Comparison of ENCODE assay signal across 19 cellular contexts in genomic region chr9:137431416-137431931, GRCh38. TPM values are rescaled to one million over a fixed set of nuclear protein-coding genes. Genes with fewer than 3 reads are reported as not detected.
DNase-seq lines count a peak whose midpoint lies in the region; ATAC-seq, FAIRE-seq and TF ChIP-seq lines count a peak whose summit lies in the region.
"Had no signal": no experiment of that assay in that cellular context is flagged by ENCODE, and none has a peak within 500 bp of the region (broad histone marks: within the 10 kb centered on the region; RNA-seq: fewer than 3 reads in every experiment).

No MANE protein-coding gene starts in this region.

- H4K5ac ChIP-seq in H1 (ENCODE audit: insufficient read length, low read depth, low read length) = no peak overlapping the region

- no peak overlapping the region for H3K23ac ChIP-seq in H1 (ENCODE audit: insufficient read length)

- WGBS in H1 (ENCODE audit: extremely low coverage in 1 of 2, insufficient coverage in 1 of 2, insufficient read length in 1 of 2, insufficient replicate concordance in 2 of 2, low coverage in 1 of 2, low lambda C conversion rate in 2 of 2, missing lambda C conversion rate in 1 of 2), 2 experiments = 90% methylated on average over 15 of the region's 21 CpGs; no CpG with 5 or more reads in 1 of the 2 experiments

- H3K79me1 ChIP-seq in H1 (ENCODE audit: low read depth, low read length) = no peaks in the 10 kb centered on the region

- no peak overlapping the region for H2AFZ ChIP-seq in H1 (ENCODE audit: low read length)

- H3K27me3 ChIP-seq in BLaER1 = peaks cover under 1% of the 10 kb centered on the region; the same call in 1 of the 2 replicates
- no peaks in the 10 kb centered on the region for H3K27me3 ChIP-seq in H1 (replicated peaks in 1 of 4; ENCODE audit: control insufficient read depth in 3 of 4, extremely low read depth in 1 of 4, insufficient read depth in 3 of 4, low read length in 3 of 4)
- H3K27me3 ChIP-seq in A673 (replicated peaks; ENCODE audit: insufficient read depth, low read depth, low read length, poor library complexity) = no peaks in the 10 kb centered on the region

- H4K20me1 ChIP-seq in BLaER1 (0 out of 2 replicates have a peak, but pooled peaks cover 6% of the 10 kb centered on the region), H1 (replicated peaks in 1 of 2; ENCODE audit: control insufficient read depth in 1 of 2, insufficient read depth in 2 of 2, low read length in 2 of 2) (no peaks in the 10 kb centered on the region)

- no peak overlapping the region for H2BK5ac ChIP-seq in H1 (ENCODE audit: low read depth, low read length)

- H3K14ac ChIP-seq in H1 (ENCODE audit: insufficient read length) = no peak overlapping the region

- H3K23me2 ChIP-seq in H1 (ENCODE audit: low read depth, low read length) = no peaks in the 10 kb centered on the region

- H2BK15ac ChIP-seq in H1 (ENCODE audit: low read length) = no peak overlapping the region

- no peak for TF ChIP-seq RAD21 in H1 (IDR thresholded peaks at IDR 0.05 in 1 of 2, conservative IDR thresholded peaks at IDR 0.05 in 1 of 2; ENCODE audit: low read depth in 2 of 2, low read length in 2 of 2)

- no peak for FAIRE-seq in H1 (lab: Jason Lieb, UNC)
- FAIRE-seq: GM12891, GM18507, RCC 7860 had no signal

- H3K18ac ChIP-seq in H1 (ENCODE audit: extremely low read depth, low read length) = no peak overlapping the region

- peak overlapping the region; percentile 54; the same call in 1 of the 2 replicates for H3K4me3 ChIP-seq in BLaER1
- no peak overlapping the region for H3K4me3 ChIP-seq in H1 (ENCODE audit: extremely low read depth in 1 of 4, insufficient read depth in 2 of 4, low read depth in 3 of 4, low read length in 4 of 4)
- no peak overlapping the region for H3K4me3 ChIP-seq in A673 (ENCODE audit: low read depth, low read length, poor library complexity, severe bottlenecking)

- H3K4me1 ChIP-seq in BLaER1 (peaks cover 95% of the 10 kb centered on the region), H1 (replicated peaks in 1 of 4; ENCODE audit: control insufficient read depth in 3 of 4, insufficient read depth in 4 of 4, low read length in 3 of 4) (peaks cover 0 to 3% (median 0%) of the 10 kb centered on the region in 4 experiments; a peak in 2 of 7 replicates), A673 (ENCODE audit: insufficient read depth, low read length, poor library complexity, severe bottlenecking) (no peaks in the 10 kb centered on the region)

- no peak overlapping the region for H2BK120ac ChIP-seq in H1 (replicated peaks; ENCODE audit: low read depth, low read length)

- H2BK12ac ChIP-seq in H1 (ENCODE audit: low read depth, low read length) = no peak overlapping the region

- H2AK5ac ChIP-seq in H1 (ENCODE audit: low read depth, low read length) = no peak overlapping the region

- no peak for ATAC-seq in GM21723 (IDR thresholded peaks at IDR 0.05; ENCODE audit: unreplicated experiment)
- ATAC-seq: CD8-positive, alpha-beta T cell had no signal

- no peak overlapping the region for H3K4ac ChIP-seq in H1 (replicated peaks; ENCODE audit: insufficient read length, low read depth, low read length)

- DNase-seq in COLO668 (lab: John Stamatoyannopoulos, UW; ENCODE audit: unreplicated experiment) = peak; percentile 38
- no peak for DNase-seq in H1 (ENCODE audit: low read depth in 1 of 2, low spot score in 2 of 2)
- DNase-seq in posterior vena cava (ENCODE audit: low spot score) = peak; percentile 75
- no peak for DNase-seq in A673 (ENCODE audit: low spot score)
- DNase-seq in stimulated activated naive CD4-positive, alpha-beta T cell (lab: John Stamatoyannopoulos, UW) = no peak
- DNase-seq: CD8-positive, alpha-beta T cell; GDM1; GOT3; NCI-H1105; NCI-H187; NCI-H226; NCI-H524 treated with DMSO at 0.1 percent for 48 hours; SW 1271 had no signal

- H3K56ac ChIP-seq in H1 (replicated peaks; ENCODE audit: insufficient read length, low read depth, low read length) = no peak overlapping the region

- POLR2A ChIA-PET in H1 (lab: Charles Lee; ENCODE audit: partially characterized antibody) = interaction anchor here (0.6 to 2.5 kb wide), 4 partner anchors 8 to 191 kb away, joined by 3 to 11 read pairs (median 4); partner anchors contain the start of genes EXD3, NOXA1 and TUBB4B
- POLR2A ChIA-PET in A673 (lab: Charles Lee; ENCODE audit: low non-redundant PET) = no interaction called here

- CTCF ChIA-PET in H1 (lab: Charles Lee; ENCODE audit: partially characterized antibody) = interaction anchor here (0.9 to 2.5 kb wide), 3 partner anchors 8 to 152 kb away, joined by 3 to 7 read pairs (median 5); partner anchors contain the start of genes EXD3 and NOXA1
- CTCF ChIA-PET in A673 (lab: Charles Lee) = no interaction called here

- peak overlapping the region; percentile 79; the same call in 1 of the 2 replicates for H4K8ac ChIP-seq in H1 (ENCODE audit: extremely low read depth, insufficient read depth, low read length)

- H3K9ac ChIP-seq in BLaER1 (peak overlapping the region; percentile 48; the same call in 1 of the 2 replicates), H1 (replicated peaks in 1 of 4; ENCODE audit: extremely low read depth in 1 of 4, low read depth in 3 of 4, low read length in 3 of 4) (no peak overlapping the region)

- TF ChIP-seq CTCF in H1 (IDR thresholded peaks at IDR 0.05; ENCODE audit: control extremely low read depth in 1 of 3, insufficient read depth in 1 of 3, low read depth in 1 of 3, low read length in 3 of 3) (no peak), A673 (conservative IDR thresholded peaks at IDR 0.05; ENCODE audit: low read depth, low read length) (no peak)

- no peak for TF ChIP-seq POLR2A in H1 (IDR thresholded peaks at IDR 0.05; ENCODE audit: control extremely low read depth in 1 of 2, low read depth in 2 of 2, low read length in 2 of 2)

- BruUV-seq in A673 (replicated peaks; lab: Mats Ljungman, UMichigan) = no TSS peak

- no peaks in the 10 kb centered on the region for H3K79me2 ChIP-seq in H1 (ENCODE audit: control insufficient read depth in 1 of 2, insufficient read depth in 2 of 2, low read length in 2 of 2)

- H3K4me2 ChIP-seq in BLaER1 (peak overlapping the region; percentile 94), H1 (ENCODE audit: insufficient read depth in 1 of 2, low read depth in 2 of 2, low read length in 2 of 2) (no peak overlapping the region)

- intact Hi-C loops in posterior vena cava (cut with DNase I) (no loop called here), A673 (cut with micrococcal nuclease; ENCODE audit: unreplicated experiment) (no loop called here)

- H3K36me3 ChIP-seq in BLaER1 (no peaks in the 10 kb centered on the region), H1 (ENCODE audit: control insufficient read depth in 2 of 4, insufficient read depth in 4 of 4, low read length in 3 of 4) (no peaks in the 10 kb centered on the region), A673 (ENCODE audit: insufficient read depth, low read length, poor library complexity, severe bottlenecking) (no peaks in the 10 kb centered on the region)

- no peaks in the 10 kb centered on the region for H3K9me3 ChIP-seq in BLaER1
- H3K9me3 ChIP-seq in H1 (ENCODE audit: insufficient read depth in 2 of 2, low read depth in 1 of 2, low read length in 1 of 2) = no peaks in the 10 kb centered on the region
- no peaks in the 10 kb centered on the region for H3K9me3 ChIP-seq in A673 (ENCODE audit: low read depth, low read length, poor library complexity, severe bottlenecking)

- no peak overlapping the region for H4K91ac ChIP-seq in H1 (replicated peaks; ENCODE audit: insufficient read length, low read length)

- H2BK20ac ChIP-seq in H1 (ENCODE audit: low read length) = no peak overlapping the region

- H3K27ac ChIP-seq in BLaER1 (peak overlapping the region; percentile 68), H1 (ENCODE audit: low read depth, low read length) (no peak overlapping the region), A673 (ENCODE audit: low read depth, low read length, poor library complexity, severe bottlenecking) (no peak overlapping the region)

- TF ChIP-seq EP300 in H1 (IDR thresholded peaks at IDR 0.05; ENCODE audit: borderline replicate concordance in 1 of 2, low read depth in 2 of 2, low read length in 2 of 2) = no peak

RNA-seq across cellular contexts. Expression of gene NOXA1, which starts 8.3 kb away (rescaled TPM):
- 0.34 and 0.55 TPM in 2 replicates for total RNA-seq in H1 (2021; fragmentation: NEBNext Ultra II Directional; extraction: Animal tissue kit (Norgen Biotek cat#: 25700))
- polyA plus RNA-seq in H1 (2011; rRNA removed) = 0.91 and 1.5 TPM in 2 replicates
- polyA plus RNA-seq in H1 (2011; cell fraction: cytosol; rRNA removed) = 1.3 TPM
- polyA plus RNA-seq in H1 (2011; cell fraction: nucleus; rRNA removed) = 4.7 TPM
- 0.41 to 1.2 TPM (median 0.88 TPM) in 4 replicates for polyA plus RNA-seq in H1 (2012, experiment 1 of 2)
- 0.25 TPM for polyA plus RNA-seq in H1 (2012, experiment 2 of 2)
- 0.53 TPM for polyA plus RNA-seq in H1 (2013, experiment 1 of 2)
- polyA plus RNA-seq in H1 (2013, experiment 2 of 2) = 0.44 TPM
- polyA minus RNA-seq in H1 (2011; rRNA and poly(A)+ RNA removed) = not detected in 2 replicates
- polyA minus RNA-seq in H1 (2011; cell fraction: cytosol; rRNA and poly(A)+ RNA removed) = 0.81 TPM
- polyA minus RNA-seq in H1 (2011; cell fraction: nucleus; rRNA and poly(A)+ RNA removed) = 1.5 TPM
- 1 to 10 TPM; 2.0 to 2.7 TPM for total RNA-seq in posterior vena cava
- total RNA-seq in A673 (2021) = 0.28 and 0.79 TPM in 2 replicates

RNA-seq across cellular contexts. Expression of gene EXD3, which starts 8.5 kb away (rescaled TPM):
- 7.0 and 7.2 TPM in 2 replicates for total RNA-seq in H1 (2021; fragmentation: NEBNext Ultra II Directional; extraction: Animal tissue kit (Norgen Biotek cat#: 25700))
- polyA plus RNA-seq in H1 (2011; rRNA removed) = 9.4 and 12.7 TPM in 2 replicates
- 11.1 TPM for polyA plus RNA-seq in H1 (2011; cell fraction: cytosol; rRNA removed)
- polyA plus RNA-seq in H1 (2011; cell fraction: nucleus; rRNA removed) = 40.6 TPM
- 4.4 to 11.7 TPM (median 10.6 TPM) in 4 replicates for polyA plus RNA-seq in H1 (2012, experiment 1 of 2)
- 6.7 TPM for polyA plus RNA-seq in H1 (2012, experiment 2 of 2)
- 5.3 TPM for polyA plus RNA-seq in H1 (2013, experiment 1 of 2)
- 4.9 TPM for polyA plus RNA-seq in H1 (2013, experiment 2 of 2)
- 2.7 and 6.9 TPM in 2 replicates for polyA minus RNA-seq in H1 (2011; rRNA and poly(A)+ RNA removed)
- polyA minus RNA-seq in H1 (2011; cell fraction: cytosol; rRNA and poly(A)+ RNA removed) = 6.4 TPM
- polyA minus RNA-seq in H1 (2011; cell fraction: nucleus; rRNA and poly(A)+ RNA removed) = 11.7 TPM
- total RNA-seq in posterior vena cava (10 to 100 TPM; 13.9 to 14.6 TPM), A673 (2021) (6.3 and 9.4 TPM in 2 replicates)

RNA-seq across cellular contexts. Expression of gene ENTPD8, which starts 9.7 kb away (rescaled TPM):
- total RNA-seq in H1 (2021; fragmentation: NEBNext Ultra II Directional; extraction: Animal tissue kit (Norgen Biotek cat#: 25700)) = 0.33 and 0.48 TPM in 2 replicates
- 0.51 and 1.1 TPM in 2 replicates for polyA plus RNA-seq in H1 (2011; rRNA removed)
- 0.69 TPM for polyA plus RNA-seq in H1 (2011; cell fraction: cytosol; rRNA removed)
- polyA plus RNA-seq in H1 (2011; cell fraction: nucleus; rRNA removed) = 6.1 TPM
- polyA plus RNA-seq in H1 (2012, experiment 1 of 2) = 0.39 to 1.0 TPM (median 0.86 TPM) in 4 replicates
- 0.30 TPM for polyA plus RNA-seq in H1 (2012, experiment 2 of 2)
- 0.45 TPM for polyA plus RNA-seq in H1 (2013, experiment 1 of 2)
- 0.40 TPM for polyA plus RNA-seq in H1 (2013, experiment 2 of 2)
- polyA minus RNA-seq in H1 (2011; rRNA and poly(A)+ RNA removed) = 0.12 TPM in 1 of 2 replicates, not detected in the other
- not detected for polyA minus RNA-seq in H1 (2011; cell fraction: cytosol; rRNA and poly(A)+ RNA removed)
- 0.40 TPM for polyA minus RNA-seq in H1 (2011; cell fraction: nucleus; rRNA and poly(A)+ RNA removed)
- total RNA-seq in posterior vena cava (not detected), A673 (2021) (not detected in 2 replicates)
- total RNA-seq: CD8-positive, alpha-beta T cell; LHCN-M2 had no signal

RNA-seq across cellular contexts. Expression of gene NSMF, which starts 27.7 kb away (rescaled TPM):
- total RNA-seq in H1 (2021; fragmentation: NEBNext Ultra II Directional; extraction: Animal tissue kit (Norgen Biotek cat#: 25700)) = 55.5 and 56.7 TPM in 2 replicates
- polyA plus RNA-seq in H1 (2011; rRNA removed) = 65.1 and 90.8 TPM in 2 replicates
- polyA plus RNA-seq in H1 (2011; cell fraction: cytosol; rRNA removed) = 65.8 TPM
- 223 TPM for polyA plus RNA-seq in H1 (2011; cell fraction: nucleus; rRNA removed)
- polyA plus RNA-seq in H1 (2012, experiment 1 of 2) = 31.7 to 60.6 TPM (median 47.9 TPM) in 4 replicates
- polyA plus RNA-seq in H1 (2012, experiment 2 of 2) = 42.0 TPM
- 39.5 TPM for polyA plus RNA-seq in H1 (2013, experiment 1 of 2)
- 37.5 TPM for polyA plus RNA-seq in H1 (2013, experiment 2 of 2)
- 23.1 and 28.8 TPM in 2 replicates for polyA minus RNA-seq in H1 (2011; rRNA and poly(A)+ RNA removed)
- polyA minus RNA-seq in H1 (2011; cell fraction: cytosol; rRNA and poly(A)+ RNA removed) = 32.0 TPM
- 41.2 TPM for polyA minus RNA-seq in H1 (2011; cell fraction: nucleus; rRNA and poly(A)+ RNA removed)
- total RNA-seq in posterior vena cava (10 to 100 TPM; 47.6 to 55.5 TPM), A673 (2021) (52.7 and 54.9 TPM in 2 replicates)

Comparison
In these comparisons a context has a peak if more than half of its experiments do, and no peak if none do; other contexts are left out.
1. DNase-seq: peak in COLO668 (single experiment) and posterior vena cava (single experiment); none in H1 (0 of 2), A673 (single experiment) and stimulated activated naive CD4-positive, alpha-beta T cell (0 of 6).